21 cellular contexts compared by ENCODE assay signal in the genomic region with DNA sequence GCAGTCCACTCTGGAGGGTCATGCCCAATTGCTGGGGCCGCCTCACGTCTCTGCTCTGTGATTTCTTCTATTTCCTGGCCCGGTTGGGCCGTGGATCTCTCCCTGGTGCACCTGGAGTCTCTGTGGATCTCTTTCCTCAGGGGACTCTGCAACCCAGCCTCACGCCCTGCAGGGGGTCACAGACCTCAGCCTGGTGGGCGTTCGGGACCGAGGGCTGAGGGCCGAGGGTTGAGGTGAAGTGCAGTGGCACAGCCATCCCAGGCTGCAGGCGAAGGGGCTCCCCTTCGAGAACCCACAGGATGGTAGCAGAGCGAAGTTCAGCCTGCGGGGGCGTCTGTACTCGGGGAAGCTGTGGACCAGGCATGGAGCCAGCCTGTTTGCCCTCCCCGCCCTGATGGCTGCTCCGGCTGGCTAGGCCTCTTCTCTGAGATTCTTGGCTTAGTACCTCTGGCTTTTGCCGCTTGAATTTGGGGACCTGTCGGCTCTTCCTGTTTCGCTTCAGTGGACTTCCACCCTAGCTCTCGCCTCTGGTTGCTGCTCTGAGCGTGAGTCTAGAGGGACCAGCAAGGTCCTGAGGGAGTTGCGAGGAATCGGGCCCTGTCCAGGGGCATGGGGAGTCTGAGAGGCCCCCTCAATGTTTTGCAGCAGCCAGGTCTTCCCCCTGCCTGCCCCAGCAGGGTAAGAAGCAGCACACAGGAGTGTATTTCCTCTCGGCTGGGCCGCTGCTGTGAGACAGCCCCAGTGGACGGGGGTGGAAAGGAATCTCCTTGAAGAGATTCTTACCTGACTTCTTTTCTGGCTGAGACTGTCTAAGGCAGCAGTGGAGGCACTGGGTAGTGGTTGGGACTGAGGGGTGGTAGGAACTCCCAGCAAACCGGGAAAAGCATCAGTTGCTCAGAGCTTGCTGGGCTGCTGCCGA.
A peak's percentile ranks its signal among the peaks of the same experiment; 100 is the strongest.
DNase-seq lines count a peak whose midpoint lies in the region; TF ChIP-seq lines count a peak whose summit lies in the region.
"Had no signal": no experiment of that assay in that cellular context is flagged by ENCODE, and none has a peak within 500 bp of the region (broad histone marks: within the 10 kb centered on the region; RNA-seq: fewer than 3 reads in every experiment).

No MANE protein-coding gene starts in this region.

- no peak overlapping the region for H2BK12ac ChIP-seq in H9 (ENCODE audit: insufficient read length, low read depth, low read length)

- peaks cover 22 to 26% of the 10 kb centered on the region in 2 experiments for H3K4me1 Mint-ChIP-seq in H9
- H3K4me1 Mint-ChIP-seq in osteocyte (ENCODE audit: unreplicated experiment), result peaks cover 1% of the 10 kb centered on the region

- peak; percentile 51 for TF ChIP-seq CTCF in H9 (conservative IDR thresholded peaks at IDR 0.05)
- peak; percentile 40 for TF ChIP-seq CTCF in brain microvascular endothelial cell (IDR thresholded peaks at IDR 0.05; ENCODE audit: low read depth, low read length, missing control alignments)
- no peak for TF ChIP-seq CTCF in osteocyte (IDR thresholded peaks at IDR 0.05)

- H4K8ac ChIP-seq in H9 (replicated peaks; ENCODE audit: insufficient read length, low read depth, low read length), result no peak overlapping the region

- H3K27ac Mint-ChIP-seq in H9 (peak overlapping the region; percentile 26 to 81 (median 81); a peak in 4 of 7 replicates), osteocyte (ENCODE audit: unreplicated experiment) (no peak overlapping the region)
- H3K27ac Mint-ChIP-seq: activated naive CD4-positive, alpha-beta T cell treated with anti-CD3 and anti-CD28 coated beads, Interleukin-2, amount 50 U/mL, for 72 hours had no signal

- H3K79me2 ChIP-seq in H9 (ENCODE audit: insufficient read depth, low read length), result peaks cover 2% of the 10 kb centered on the region; the same call in 1 of the 2 replicates

- H3T11ph ChIP-seq in H9 (ENCODE audit: low read length), result no peak overlapping the region

- H3K23ac ChIP-seq in H9 (ENCODE audit: insufficient read length, low read depth, low read length), result no peak overlapping the region

- no peak overlapping the region for H2AFZ ChIP-seq in H9 (ENCODE audit: low read length)
- H2AFZ ChIP-seq: PC-9 had no signal

- no peaks in the 10 kb centered on the region for H3K79me1 ChIP-seq in H9 (ENCODE audit: insufficient read depth, low read depth, low read length, poor library complexity, severe bottlenecking)

- H3K27ac ChIP-seq in H9 (ENCODE audit: insufficient read length, low read depth, low read length), result no peak overlapping the region
- H3K27ac ChIP-seq in brain microvascular endothelial cell, result no peak overlapping the region
- H3K27ac ChIP-seq: PC-9, tibial artery had no signal

- H3K9me3 Mint-ChIP-seq in H9, result no peaks in the 10 kb centered on the region
- no peaks in the 10 kb centered on the region for H3K9me3 Mint-ChIP-seq in osteocyte (ENCODE audit: unreplicated experiment)
- H3K9me3 Mint-ChIP-seq: activated naive CD4-positive, alpha-beta T cell treated with anti-CD3 and anti-CD28 coated beads, Interleukin-2, amount 50 U/mL, for 72 hours had no signal

- no peak overlapping the region for H4K5ac ChIP-seq in H9 (ENCODE audit: insufficient read length, low read depth, low read length)

- H4K20me1 ChIP-seq in H9 (ENCODE audit: control insufficient read depth, insufficient read depth, insufficient read length), result no peaks in the 10 kb centered on the region

- H3K36me3 ChIP-seq in brain microvascular endothelial cell (replicated peaks), result no peaks in the 10 kb centered on the region

- no peak overlapping the region for H3K4me2 ChIP-seq in H9 (ENCODE audit: insufficient read depth, insufficient read length, low read length)
- H3K4me2 ChIP-seq: PC-9 had no signal

- no peaks in the 10 kb centered on the region for H3K9me3 ChIP-seq in H9 (ENCODE audit: control insufficient read depth, low read depth, low read length)
- H3K9me3 ChIP-seq: tibial artery had no signal

- no peak overlapping the region for H2BK120ac ChIP-seq in H9 (ENCODE audit: low read depth, low read length, poor library complexity, severe bottlenecking)

- no peak overlapping the region for H3K9ac ChIP-seq in H9 (ENCODE audit: extremely low read depth, insufficient read length, low read length)

- no peak overlapping the region for H3K4me3 Mint-ChIP-seq in H9
- no peak overlapping the region for H3K4me3 Mint-ChIP-seq in osteocyte (ENCODE audit: unreplicated experiment)

- no peak overlapping the region for H2BK20ac ChIP-seq in H9 (ENCODE audit: low read depth, low read length, poor library complexity, severe bottlenecking)

- H4K91ac ChIP-seq in H9 (ENCODE audit: insufficient read length, low read depth, low read length), result no peak overlapping the region

- no peak overlapping the region for H2BK5ac ChIP-seq in H9 (ENCODE audit: insufficient read length, low read length)

- peaks cover 0 to 2% (median 0%) of the 10 kb centered on the region in 3 experiments; a peak in 3 of 7 replicates for H3K36me3 Mint-ChIP-seq in H9 (ENCODE audit: insufficient read depth in 1 of 3, low read depth in 3 of 3)
- peaks cover 8% of the 10 kb centered on the region for H3K36me3 Mint-ChIP-seq in osteocyte (ENCODE audit: unreplicated experiment)

- H3K4me1 ChIP-seq in H9 (ENCODE audit: insufficient read depth, low read length), result no peaks in the 10 kb centered on the region
- H3K4me1 ChIP-seq: tibial artery had no signal

- no peaks in the 10 kb centered on the region for H3K23me2 ChIP-seq in H9 (ENCODE audit: insufficient read length, low read depth, low read length, poor library complexity, severe bottlenecking)

- no peak overlapping the region for H3K4me3 ChIP-seq in brain microvascular endothelial cell (ENCODE audit: low read depth, low read length)
- H3K4me3 ChIP-seq: PC-9, tibial artery had no signal

- H3K27me3 Mint-ChIP-seq in H9 (ENCODE audit: low read depth) (no peaks in the 10 kb centered on the region), osteocyte (ENCODE audit: unreplicated experiment) (no peaks in the 10 kb centered on the region)

- no peak overlapping the region; the same call in 1 of the 2 replicates for H3K14ac ChIP-seq in H9 (ENCODE audit: insufficient read depth, low read length)

- DNase-seq in H9 (peak; percentile 64), brain microvascular endothelial cell (no peak), islet precursor cell (peak; percentile 61), osteocyte (ENCODE audit: extremely low spot score, unreplicated experiment) (peak; percentile 77), NCI-H1930 (lab: John Stamatoyannopoulos, UW) (no peak), KBM-7 (no peak)
- no peak for DNase-seq in NK-92 treated with Interleukin-12 subunit alpha and Interleukin-12 subunit beta, amount 100 ng/mL, for 24 hours (lab: John Stamatoyannopoulos, UW)
- DNase-seq: activated CD4-positive, CD25-positive, alpha-beta regulatory T cell treated with anti-CD3 and anti-CD28 coated beads, Interleukin-2, amount 50 U/mL, for 72 hours; DMS79; effector memory CD4-positive, alpha-beta T cell; Kasumi-1; NCI-H1092 treated with DMSO at 0.1 percent for 48 hours; NCI-H2029; NCI-H226; NCI-H82; PC-9; SHP77 treated with DMSO at 0.1 percent for 48 hours; small intestine; stimulated activated naive CD4-positive, alpha-beta T cell; tibial artery had no signal

- no peak overlapping the region for H3K18ac ChIP-seq in H9 (ENCODE audit: insufficient read length, low read depth, low read length)

- whole genome bisulfite sequencing in H9 (ENCODE audit: extremely low coverage, insufficient read length, low lambda C conversion rate), result no CpG with 5 or more reads among the region's 29 CpGs

- H2AK5ac ChIP-seq in H9 (ENCODE audit: insufficient read length, low read length), result no peak overlapping the region

- in situ Hi-C loops in brain microvascular endothelial cell (cut with HindIII; ENCODE audit: low pct_ligation_motif_present, low sequenced_read_pairs), result no loop called here
- in situ Hi-C loops in KBM-7 (cut with MboI; ENCODE audit: low pct_unique_long_range_greater_than_20kb, low sequenced_read_pairs), result no loop called here

- no peak overlapping the region for H3K4ac ChIP-seq in H9 (ENCODE audit: low read depth, low read length)

- H2BK15ac ChIP-seq in H9 (ENCODE audit: low read depth, low read length), result no peak overlapping the region

- H3K27me3 ChIP-seq in H9 (ENCODE audit: insufficient read depth, low read length) (no peaks in the 10 kb centered on the region), brain microvascular endothelial cell (replicated peaks) (no peaks in the 10 kb centered on the region)
- H3K27me3 ChIP-seq: tibial artery had no signal

- H3K56ac ChIP-seq in H9 (ENCODE audit: insufficient read length, low read depth, low read length), result no peak overlapping the region

Comparison
In these comparisons a context has a peak if more than half of its experiments do, and no peak if none do; other contexts are left out.
1. DNase-seq: peak in H9 (single experiment), islet precursor cell (single experiment) and osteocyte (single experiment); none in brain microvascular endothelial cell (single experiment), NK-92 treated with Interleukin-12 subunit alpha and Interleukin-12 subunit beta, amount 100 ng/mL, for 24 hours (single experiment), NCI-H1930 (0 of 2) and KBM-7 (single experiment).